8 cellular contexts compared by ENCODE assay signal in genomic region chr2:144523606-144524131, GRCh38. TPM values are rescaled to one million over a fixed set of nuclear protein-coding genes. Genes with fewer than 3 reads are reported as not detected.
A peak's percentile ranks its signal among the peaks of the same experiment; 100 is the strongest.
DNase-seq lines count a peak whose midpoint lies in the region; FAIRE-seq and TF ChIP-seq lines count a peak whose summit lies in the region.

No MANE protein-coding gene starts in this region.

- H3F3A ChIP-seq in neural cell (ENCODE audit: insufficient read depth, low read length, poor library complexity, severe bottlenecking), result no peaks in the 10 kb centered on the region

- H3K9ac ChIP-seq in OCI-LY3 (ENCODE audit: low read length) (peak overlapping the region; percentile 55), neural cell (ENCODE audit: low read length) (no peak overlapping the region)

- peak overlapping the region; percentile 29 for H2AFZ ChIP-seq in OCI-LY3 (ENCODE audit: low read depth, low read length)
- H2AFZ ChIP-seq in neural cell (ENCODE audit: low read depth, low read length), result no peak overlapping the region

- no peak for TF ChIP-seq EP300 in neural cell (conservative IDR thresholded peaks at IDR 0.05; ENCODE audit: poor library complexity, severe bottlenecking)

- H3K4me3 ChIP-seq in OCI-LY3 (ENCODE audit: low read length) (peak overlapping the region; percentile 85), neural cell (ENCODE audit: low read length) (peak overlapping the region; percentile 58)

- no peak for TF ChIP-seq CTCF in OCI-LY3 (IDR thresholded peaks at IDR 0.05; ENCODE audit: low read depth, low read length)
- TF ChIP-seq CTCF in neural cell (IDR thresholded peaks at IDR 0.05; ENCODE audit: poor library complexity, severe bottlenecking), result no peak

- H3K27ac ChIP-seq in OCI-LY3 (ENCODE audit: low read length), result no peak overlapping the region
- H3K27ac ChIP-seq in neural cell (ENCODE audit: low read length), result no peak overlapping the region

- no peaks in the 10 kb centered on the region for H3K36me3 ChIP-seq in OCI-LY3 (replicated peaks; ENCODE audit: low read depth, low read length)
- H3K36me3 ChIP-seq in neural cell (ENCODE audit: insufficient read depth, low read length), result no peaks in the 10 kb centered on the region

- H3K79me2 ChIP-seq in OCI-LY3 (ENCODE audit: low read length) (no peaks in the 10 kb centered on the region), neural cell (replicated peaks; ENCODE audit: insufficient read depth, low read length) (peaks cover 10% of the 10 kb centered on the region)

- H3K4me2 ChIP-seq in OCI-LY3 (ENCODE audit: low read length) (peak overlapping the region; percentile 97), neural cell (ENCODE audit: low read length) (peak overlapping the region; percentile 20)

- H3K9me3 ChIP-seq in OCI-LY3 (ENCODE audit: insufficient read depth, low read length), result no peaks in the 10 kb centered on the region
- H3K9me3 ChIP-seq in neural cell (ENCODE audit: low read length), result no peaks in the 10 kb centered on the region

- TF ChIP-seq RAD21 in neural cell (conservative IDR thresholded peaks at IDR 0.05), result no peak

- TF ChIP-seq POLR2A in GM12892 (IDR thresholded peaks at IDR 0.05; ENCODE audit: low read depth, low read length), result no peak

- H3K27me3 ChIP-seq in OCI-LY3 (ENCODE audit: low read depth, low read length), result peaks cover 45% of the 10 kb centered on the region
- H3K27me3 ChIP-seq in neural cell (ENCODE audit: insufficient read depth, low read depth, low read length), result peaks cover 33% of the 10 kb centered on the region

- FAIRE-seq in endometrium (lab: Jason Lieb, UNC), result peak; percentile 8
- no peak for FAIRE-seq in GM12892 (lab: Jason Lieb, UNC)

- H4K20me1 ChIP-seq in OCI-LY3 (ENCODE audit: insufficient read depth, low read length) (no peaks in the 10 kb centered on the region), neural cell (ENCODE audit: insufficient read depth) (no peaks in the 10 kb centered on the region)

- H3K4me1 ChIP-seq in OCI-LY3 (ENCODE audit: low read length), result peaks cover 28% of the 10 kb centered on the region

- no peaks in the 10 kb centered on the region for H3K9me2 ChIP-seq in neural cell (ENCODE audit: insufficient read depth, low read length)

- DNase-seq in EL, result peak; percentile 33
- no peak for DNase-seq in SW480 (ENCODE audit: low spot score)
- DNase-seq in GM12892 (ENCODE audit: insufficient read length), result no peak
- no peak for DNase-seq in stimulated activated CD4-positive, alpha-beta T cell treated with anti-CD3 and anti-CD28 coated beads, Interleukin-4, amount 100 ng/mL, for 1 hour
- DNase-seq in NCI-H1436 treated with DMSO at 0.1 percent for 48 hours (lab: John Stamatoyannopoulos, UW), result no peak

TF ChIP-seq in neural cell, 6 proteins besides CTCF, POLR2A, EP300 and RAD21:
- TF ChIP-seq EZH2 (IDR thresholded peaks at IDR 0.05; ENCODE audit: borderline replicate concordance, insufficient read depth, low read length, poor library complexity, severe bottlenecking) (no peak), REST (IDR thresholded peaks at IDR 0.05; ENCODE audit: borderline replicate concordance) (no peak), TAF1 (IDR thresholded peaks at IDR 0.05; ENCODE audit: low read depth) (no peak), MXI1 (conservative IDR thresholded peaks at IDR 0.05; ENCODE audit: poor library complexity, severe bottlenecking) (no peak), SMC3 (conservative IDR thresholded peaks at IDR 0.05; ENCODE audit: poor library complexity) (no peak), POLR2AphosphoS5 (IDR thresholded peaks at IDR 0.05) (no peak)

RNA-seq across cellular contexts. Expression of gene ZEB2, which starts 3.8 kb away (rescaled TPM):
- 1.6 and 2.2 TPM in 2 replicates for polyA plus RNA-seq in neural cell
- 5.4 and 10.5 TPM in 2 replicates for polyA minus RNA-seq in neural cell
- 1.4 TPM for polyA plus RNA-seq in GM12892 (2012; ENCODE audit: missing spikeins)
